Comparison of ENCODE assay signal across 27 cellular contexts in the genomic region with DNA sequence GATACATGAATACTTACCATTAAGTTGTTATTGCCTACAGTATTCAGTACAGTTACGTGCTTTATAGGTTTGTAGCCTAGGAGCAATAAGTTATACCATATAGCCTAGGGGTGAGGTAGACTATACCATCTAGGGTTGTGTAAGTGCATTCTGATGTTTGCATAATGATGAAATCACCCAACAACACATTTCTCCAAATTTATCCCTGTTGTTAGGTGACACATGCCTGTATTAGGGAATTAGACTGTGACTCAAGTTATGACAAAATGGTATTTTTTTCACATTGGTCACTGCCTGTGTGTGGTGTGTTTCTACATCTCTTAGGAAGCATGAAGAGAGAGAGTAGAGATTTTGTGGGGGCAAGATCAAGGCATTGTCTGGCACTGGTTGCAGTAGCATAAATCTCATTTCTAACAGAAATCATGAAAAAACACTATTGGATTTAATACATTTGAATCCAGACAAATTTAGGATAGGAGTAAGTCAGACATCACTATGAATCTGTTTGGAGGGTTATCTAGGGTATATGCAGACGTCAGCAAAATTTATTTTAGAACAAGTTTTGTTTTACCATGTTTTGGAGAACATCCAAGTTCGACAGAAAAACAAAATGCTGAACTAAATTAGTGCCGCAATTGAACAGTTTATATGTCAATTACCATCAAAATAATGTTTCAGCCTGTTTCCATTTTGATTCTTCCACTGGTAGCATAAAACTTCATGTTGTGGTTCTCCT.
DNase-seq lines count a peak whose midpoint lies in the region; ATAC-seq and TF ChIP-seq lines count a peak whose summit lies in the region.
"Had no signal": no experiment of that assay in that cellular context is flagged by ENCODE, and none has a peak within 500 bp of the region (broad histone marks: within the 10 kb centered on the region; RNA-seq: fewer than 3 reads in every experiment).

No MANE protein-coding gene starts in this region.

- no peak overlapping the region for H3K4me2 ChIP-seq in osteoblast (ENCODE audit: insufficient read depth, low read length)
- H3K4me2 ChIP-seq: KMS-11 had no signal

- H3K4me1 ChIP-seq in osteoblast (ENCODE audit: insufficient read depth, low read length) (no peaks in the 10 kb centered on the region), uterus (no peaks in the 10 kb centered on the region)
- H3K4me1 ChIP-seq: sigmoid colon had no signal

- H3K4me3 ChIP-seq in epithelial cell of esophagus (ENCODE audit: low read length) (no peak overlapping the region), osteoblast (ENCODE audit: insufficient read depth, low read length) (no peak overlapping the region), uterus (no peak overlapping the region)
- H3K4me3 ChIP-seq: coronary artery, sigmoid colon had no signal

- no peak for TF ChIP-seq POLR2A in uterus (IDR thresholded peaks at IDR 0.05)

- intact Hi-C loops in uterus (cut with DNase I; ENCODE audit: low total_unique reads), result no loop called here

- no peak overlapping the region for H2AFZ ChIP-seq in osteoblast (ENCODE audit: low read length)

- no peaks in the 10 kb centered on the region for H4K20me1 ChIP-seq in osteoblast (ENCODE audit: insufficient read depth, low read length)

- DNase-seq in ELR (ENCODE audit: low read depth), result peak; percentile 49
- peak; percentile 82 for DNase-seq in LHCN-M2 (ENCODE audit: low read depth)
- peak; percentile 89 for DNase-seq in epithelial cell of esophagus (ENCODE audit: low read depth)
- DNase-seq in osteoblast (ENCODE audit: insufficient read length, low spot score, missing footprints), result peak; percentile 62
- no peak for DNase-seq in NCI-H524 treated with DMSO at 0.1 percent for 48 hours (lab: John Stamatoyannopoulos, UW)
- no peak for DNase-seq in NCI-H2081 treated with DMSO at 0.1 percent for 48 hours (lab: John Stamatoyannopoulos, UW)
- DNase-seq in uterus, result no peak
- DNase-seq: activated CD4-positive, CD25-positive, alpha-beta regulatory T cell treated with anti-CD3 and anti-CD28 coated beads, Interleukin-2, amount 50 U/mL, for 72 hours; activated CD8-positive, alpha-beta T cell treated with anti-CD3 and anti-CD28 coated beads for 36 hours; activated gamma-delta T cell; activated naive CD8-positive, alpha-beta T cell treated with anti-CD3 and anti-CD28 coated beads, Interleukin-2, amount 50 U/mL, for 24 hours; activated T-cell treated with anti-CD3 and anti-CD28 coated beads for 4 hours; CD8-positive, alpha-beta T cell; DMS79; GOT3; left ventricle myocardium superior; NCI-H1048; NCI-H187 treated with DMSO at 0.1 percent for 48 hours; NCI-H2227 treated with DMSO at 0.1 percent for 48 hours; NCI-H82; nephron progenitor cell; posterior cingulate gyrus; sigmoid colon; T-cell had no signal

- ATAC-seq in HG03108 (IDR thresholded peaks at IDR 0.05; ENCODE audit: unreplicated experiment), result no peak
- ATAC-seq: activated CD8-positive, alpha-beta T cell treated with anti-CD3 and anti-CD28 coated beads for 36 hours; activated naive CD8-positive, alpha-beta T cell treated with anti-CD3 and anti-CD28 coated beads, Interleukin-2, amount 50 U/mL, for 24 hours; CD8-positive, alpha-beta T cell; left ventricle myocardium superior; T-cell had no signal

- H3K36me3 ChIP-seq in osteoblast (ENCODE audit: insufficient read depth, low read length) (no peaks in the 10 kb centered on the region), uterus (no peaks in the 10 kb centered on the region)
- H3K36me3 ChIP-seq: sigmoid colon had no signal

- TF ChIP-seq CTCF in epithelial cell of esophagus (IDR thresholded peaks at IDR 0.05; ENCODE audit: insufficient read depth, low read depth, low read length, missing control alignments) (no peak), osteoblast (IDR thresholded peaks at IDR 0.05; ENCODE audit: extremely low read depth, low read depth, low read length) (no peak), uterus (IDR thresholded peaks at IDR 0.05) (no peak)

- H3K27me3 ChIP-seq in osteoblast (ENCODE audit: insufficient read depth, low read length) (no peaks in the 10 kb centered on the region), uterus (no peaks in the 10 kb centered on the region)
- H3K27me3 ChIP-seq: sigmoid colon had no signal

- H3K79me2 ChIP-seq in osteoblast (ENCODE audit: insufficient read depth, low read length), result no peaks in the 10 kb centered on the region

- H3K9me3 ChIP-seq in osteoblast (ENCODE audit: low read depth, low read length), result no peaks in the 10 kb centered on the region
- H3K9me3 ChIP-seq in uterus, result no peaks in the 10 kb centered on the region
- H3K9me3 ChIP-seq: sigmoid colon had no signal

- no peak overlapping the region for H3K27ac ChIP-seq in osteoblast (ENCODE audit: low read depth, low read length)
- H3K27ac ChIP-seq in uterus, result no peak overlapping the region
- H3K27ac ChIP-seq: coronary artery, KMS-11, sigmoid colon had no signal

Comparison
In these comparisons a context has a peak if more than half of its experiments do, and no peak if none do; other contexts are left out.
1. DNase-seq: peak in ELR (single experiment), LHCN-M2 (single experiment), epithelial cell of esophagus (single experiment) and osteoblast (single experiment); none in NCI-H524 treated with DMSO at 0.1 percent for 48 hours (single experiment), NCI-H2081 treated with DMSO at 0.1 percent for 48 hours (single experiment) and uterus (0 of 2).